ENCODE assay signal across 17 cellular contexts in genomic region chr22:44369241-44369652, GRCh38. TPM values are rescaled to one million over a fixed set of nuclear protein-coding genes. Genes with fewer than 3 reads are reported as not detected.
DNase-seq lines count a peak whose midpoint lies in the region; ATAC-seq and TF ChIP-seq lines count a peak whose summit lies in the region.
"Had no signal": no experiment of that assay in that cellular context is flagged by ENCODE, and none has a peak within 500 bp of the region (broad histone marks: within the 10 kb centered on the region; RNA-seq: fewer than 3 reads in every experiment).

No MANE protein-coding gene starts in this region.

- WGBS in smooth muscle cell (ENCODE audit: low lambda C conversion rate): 74% methylated on average over 16 of the region's 16 CpGs

- no peak overlapping the region for H3K4me3 ChIP-seq in right atrium auricular region
- no peak overlapping the region for H3K4me3 ChIP-seq in left ventricle myocardium inferior
- no peak overlapping the region for H3K4me3 ChIP-seq in smooth muscle cell
- H3K4me3 ChIP-seq: SJSA1 had no signal

- no peaks in the 10 kb centered on the region for H3K36me3 ChIP-seq in right atrium auricular region
- H3K36me3 ChIP-seq in left ventricle myocardium inferior: no peaks in the 10 kb centered on the region
- H3K36me3 ChIP-seq in smooth muscle cell (ENCODE audit: low read depth): no peaks in the 10 kb centered on the region
- H3K36me3 ChIP-seq: SJSA1 had no signal

- no peak overlapping the region for H2AFZ ChIP-seq in smooth muscle cell (ENCODE audit: low read depth)

- ATAC-seq in Right ventricle myocardium inferior (no peak), HG03469 (IDR thresholded peaks at IDR 0.05; ENCODE audit: unreplicated experiment) (no peak), GM21529 (IDR thresholded peaks at IDR 0.05; ENCODE audit: unreplicated experiment) (no peak)

- TF ChIP-seq CTCF in right atrium auricular region (IDR thresholded peaks at IDR 0.05) (no peak), left ventricle myocardium inferior (IDR thresholded peaks at IDR 0.05; ENCODE audit: borderline replicate concordance) (no peak), smooth muscle cell (IDR thresholded peaks at IDR 0.05; ENCODE audit: borderline replicate concordance, insufficient read depth, poor library complexity, severe bottlenecking) (peak; percentile 23)

- no peaks in the 10 kb centered on the region for H3K79me2 ChIP-seq in smooth muscle cell (ENCODE audit: low read depth)

- no peak overlapping the region for H3K27ac ChIP-seq in right atrium auricular region
- no peak overlapping the region for H3K27ac ChIP-seq in left ventricle myocardium inferior (replicated peaks)
- H3K27ac ChIP-seq in smooth muscle cell (ENCODE audit: low read depth): no peak overlapping the region
- H3K27ac ChIP-seq: KMS-11, SJSA1 had no signal

- no peaks in the 10 kb centered on the region for H4K20me1 ChIP-seq in smooth muscle cell (ENCODE audit: low read depth)

- DNase-seq in Right ventricle myocardium inferior (ENCODE audit: missing footprints): peak; percentile 64
- DNase-seq in right atrium auricular region (ENCODE audit: low spot score): no peak
- DNase-seq in SK-MEL-5 (ENCODE audit: low read depth, low spot score): peak; percentile 27
- DNase-seq in left ventricle myocardium inferior: peak; percentile 8
- no peak for DNase-seq in smooth muscle cell (lab: John Stamatoyannopoulos, UW; ENCODE audit: unreplicated experiment)
- DNase-seq in activated effector memory CD4-positive, alpha-beta T cell treated with Interleukin-2 at 50 U/mL for 16 hours: no peak
- DNase-seq: activated B cell treated with CpG ODN at 0.5 μM for 24 hours; activated T-cell treated with anti-CD3 and anti-CD28 coated beads for 4 hours; amygdala; DMS79; NCI-H146; stimulated activated CD4-positive, alpha-beta T cell treated with anti-CD3 and anti-CD28 coated beads, Interleukin-4, amount 100 ng/mL, for 1 hour; stimulated activated naive CD4-positive, alpha-beta T cell had no signal

- no peaks in the 10 kb centered on the region for H3F3A ChIP-seq in smooth muscle cell (ENCODE audit: low read depth)

- intact Hi-C loops in Right ventricle myocardium inferior (cut with DNase I) (loop anchor here (10.0 kb wide), 1 partner anchor 374 kb away; no protein-coding TSS in a partner anchor), left ventricle myocardium inferior (cut with micrococcal nuclease) (no loop called here)

- H3K27me3 ChIP-seq in right atrium auricular region (no peaks in the 10 kb centered on the region), left ventricle myocardium inferior (ENCODE audit: low read depth) (no peaks in the 10 kb centered on the region), smooth muscle cell (ENCODE audit: low read depth) (no peaks in the 10 kb centered on the region)
- H3K27me3 ChIP-seq: SJSA1 had no signal

- H3K9ac ChIP-seq in smooth muscle cell (ENCODE audit: low read depth): no peak overlapping the region
- H3K9ac ChIP-seq: KMS-11 had no signal

- H3K4me1 ChIP-seq in right atrium auricular region (peaks cover 0 to 20% of the 10 kb centered on the region in 2 donors), left ventricle myocardium inferior (peaks cover 28% of the 10 kb centered on the region), smooth muscle cell (ENCODE audit: low read depth) (no peaks in the 10 kb centered on the region)

- H3K9me3 ChIP-seq in right atrium auricular region: peaks cover 0 to under 1% of the 10 kb centered on the region in 2 donors
- peaks cover 1% of the 10 kb centered on the region for H3K9me3 ChIP-seq in left ventricle myocardium inferior (replicated peaks)
- no peaks in the 10 kb centered on the region for H3K9me3 ChIP-seq in smooth muscle cell (replicated peaks; ENCODE audit: low read depth)
- H3K9me3 ChIP-seq: SJSA1 had no signal

- H3K4me2 ChIP-seq in smooth muscle cell: no peak overlapping the region
- H3K4me2 ChIP-seq: KMS-11 had no signal

- in situ Hi-C loops in SK-MEL-5 (cut with HindIII; ENCODE audit: low pct_unique_long_range_greater_than_20kb, low sequenced_read_pairs): no loop called here

RNA-seq across cellular contexts. Expression of gene SHISAL1, which starts 56.5 kb away (rescaled TPM):
- total RNA-seq in Right ventricle myocardium inferior (1.5 TPM), right atrium auricular region (1 to 10 TPM in 1 of 2 donors, under 1 TPM in 1; 0.26 to 2.0 TPM), left ventricle myocardium inferior (1.3 TPM), smooth muscle cell (1.9 TPM in 2 replicates)
- 0.58 and 0.67 TPM in 2 replicates for total RNA-seq in SK-MEL-5 (2014; rRNA removed; shearing (Covaris generic))
- polyA plus RNA-seq in SK-MEL-5 (2015; cell fraction: cytosol; rRNA removed): 0.77 and 1.8 TPM in 2 replicates
- 1.6 and 1.7 TPM in 2 replicates for polyA plus RNA-seq in SK-MEL-5 (2015; cell fraction: nucleus; rRNA removed)
- polyA plus RNA-seq in smooth muscle cell: 0.39 and 0.78 TPM in 2 replicates
- total RNA-seq: activated B cell treated with CpG ODN at 0.5 μM for 24 hours had no signal

Comparison
In these comparisons a context has a peak if more than half of its experiments do, and no peak if none do; other contexts are left out.
1. DNase-seq: peak in Right ventricle myocardium inferior (single experiment), SK-MEL-5 (single experiment) and left ventricle myocardium inferior (single experiment); none in right atrium auricular region (single experiment), smooth muscle cell (single experiment) and activated effector memory CD4-positive, alpha-beta T cell treated with Interleukin-2 at 50 U/mL for 16 hours (single experiment).